In the genomic region with DNA sequence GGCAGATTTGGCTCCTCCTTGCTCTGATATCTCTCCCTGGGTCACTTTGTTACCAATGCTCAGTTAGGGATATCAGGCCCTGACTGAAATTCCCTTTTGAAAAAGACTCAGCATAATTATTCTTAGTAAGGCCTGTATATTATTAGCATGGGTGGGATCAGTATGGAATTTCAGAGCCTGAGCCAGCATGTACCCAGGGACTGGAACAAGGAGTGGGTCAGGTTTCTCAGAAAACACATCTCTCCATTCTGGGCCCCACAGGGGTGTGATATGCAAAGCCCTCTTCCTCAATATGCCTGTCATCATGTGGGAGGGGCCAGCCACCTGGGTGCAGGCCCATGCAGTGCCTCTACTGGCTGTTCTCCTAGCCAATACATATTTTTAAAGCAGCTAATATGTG, we compare ENCODE assay signal across 1 cellular context.
TF ChIP-seq lines count a peak whose summit lies in the region.

No MANE protein-coding gene starts in this region.

TF ChIP-seq in WTC11, 78 proteins besides CTCF, POLR2A, EP300 and RAD21 (continued from another document):
- TF ChIP-seq TCF7 (CRISPR knock-in tag; IDR thresholded peaks at IDR 0.05; ENCODE audit: low read depth), result no peak
- TF ChIP-seq, protein P1, sequence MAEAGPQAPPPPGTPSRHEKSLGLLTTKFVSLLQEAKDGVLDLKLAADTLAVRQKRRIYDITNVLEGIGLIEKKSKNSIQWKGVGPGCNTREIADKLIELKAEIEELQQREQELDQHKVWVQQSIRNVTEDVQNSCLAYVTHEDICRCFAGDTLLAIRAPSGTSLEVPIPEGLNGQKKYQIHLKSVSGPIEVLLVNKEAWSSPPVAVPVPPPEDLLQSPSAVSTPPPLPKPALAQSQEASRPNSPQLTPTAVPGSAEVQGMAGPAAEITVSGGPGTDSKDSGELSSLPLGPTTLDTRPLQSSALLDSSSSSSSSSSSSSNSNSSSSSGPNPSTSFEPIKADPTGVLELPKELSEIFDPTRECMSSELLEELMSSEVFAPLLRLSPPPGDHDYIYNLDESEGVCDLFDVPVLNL (CRISPR knock-in tag; IDR thresholded peaks at IDR 0.05; ENCODE audit: borderline replicate concordance, low read depth), result no peak
- TF ChIP-seq, protein P2, sequence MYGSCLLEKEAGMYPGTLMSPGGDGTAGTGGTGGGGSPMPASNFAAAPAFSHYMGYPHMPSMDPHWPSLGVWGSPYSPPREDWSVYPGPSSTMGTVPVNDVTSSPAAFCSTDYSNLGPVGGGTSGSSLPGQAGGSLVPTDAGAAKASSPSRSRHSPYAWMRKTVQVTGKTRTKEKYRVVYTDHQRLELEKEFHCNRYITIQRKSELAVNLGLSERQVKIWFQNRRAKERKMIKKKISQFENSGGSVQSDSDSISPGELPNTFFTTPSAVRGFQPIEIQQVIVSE (CRISPR knock-in tag; IDR thresholded peaks at IDR 0.05; ENCODE audit: borderline replicate concordance), result no peak
- TF ChIP-seq, protein P3, sequence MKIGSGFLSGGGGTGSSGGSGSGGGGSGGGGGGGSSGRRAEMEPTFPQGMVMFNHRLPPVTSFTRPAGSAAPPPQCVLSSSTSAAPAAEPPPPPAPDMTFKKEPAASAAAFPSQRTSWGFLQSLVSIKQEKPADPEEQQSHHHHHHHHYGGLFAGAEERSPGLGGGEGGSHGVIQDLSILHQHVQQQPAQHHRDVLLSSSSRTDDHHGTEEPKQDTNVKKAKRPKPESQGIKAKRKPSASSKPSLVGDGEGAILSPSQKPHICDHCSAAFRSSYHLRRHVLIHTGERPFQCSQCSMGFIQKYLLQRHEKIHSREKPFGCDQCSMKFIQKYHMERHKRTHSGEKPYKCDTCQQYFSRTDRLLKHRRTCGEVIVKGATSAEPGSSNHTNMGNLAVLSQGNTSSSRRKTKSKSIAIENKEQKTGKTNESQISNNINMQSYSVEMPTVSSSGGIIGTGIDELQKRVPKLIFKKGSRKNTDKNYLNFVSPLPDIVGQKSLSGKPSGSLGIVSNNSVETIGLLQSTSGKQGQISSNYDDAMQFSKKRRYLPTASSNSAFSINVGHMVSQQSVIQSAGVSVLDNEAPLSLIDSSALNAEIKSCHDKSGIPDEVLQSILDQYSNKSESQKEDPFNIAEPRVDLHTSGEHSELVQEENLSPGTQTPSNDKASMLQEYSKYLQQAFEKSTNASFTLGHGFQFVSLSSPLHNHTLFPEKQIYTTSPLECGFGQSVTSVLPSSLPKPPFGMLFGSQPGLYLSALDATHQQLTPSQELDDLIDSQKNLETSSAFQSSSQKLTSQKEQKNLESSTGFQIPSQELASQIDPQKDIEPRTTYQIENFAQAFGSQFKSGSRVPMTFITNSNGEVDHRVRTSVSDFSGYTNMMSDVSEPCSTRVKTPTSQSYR (CRISPR knock-in tag; IDR thresholded peaks at IDR 0.05), result no peak
- TF ChIP-seq OVOL2 (CRISPR knock-in tag; IDR thresholded peaks at IDR 0.05; ENCODE audit: borderline replicate concordance), result no peak
- TF ChIP-seq CREM (CRISPR knock-in tag; IDR thresholded peaks at IDR 0.05), result no peak
